ENCODE assay signal across 16 cellular contexts in the genomic region with DNA sequence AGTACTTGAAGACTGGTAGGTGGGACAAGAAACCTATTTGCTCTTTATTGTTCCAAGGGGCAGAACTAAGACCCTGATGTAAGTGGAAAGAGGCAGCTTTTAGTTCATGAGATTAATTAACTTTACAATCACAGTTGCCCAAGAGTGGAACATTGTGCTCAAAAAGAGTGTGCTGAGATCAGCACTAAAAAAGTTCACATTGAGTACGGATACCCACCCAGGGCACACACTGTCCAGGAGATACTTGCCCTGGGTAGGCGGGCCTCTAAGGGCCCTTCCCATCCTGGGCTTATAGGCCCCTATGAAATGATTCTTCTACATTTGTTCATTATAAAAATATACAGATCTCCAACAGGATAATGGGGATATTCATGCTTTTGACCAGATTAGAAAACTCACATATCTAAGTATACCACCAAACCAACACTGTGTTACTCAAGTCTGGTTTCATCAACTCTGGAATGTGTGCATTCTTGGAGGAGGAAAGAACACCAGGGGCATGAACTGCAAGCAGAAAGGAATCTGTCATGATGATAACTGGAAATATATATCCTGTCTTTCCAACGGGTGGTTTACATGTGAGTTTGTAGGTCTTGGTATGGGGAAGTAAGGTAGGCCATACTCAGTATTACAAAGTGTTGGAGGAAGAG.
DNase-seq lines count a peak whose midpoint lies in the region; ATAC-seq and TF ChIP-seq lines count a peak whose summit lies in the region.
"Had no signal": no experiment of that assay in that cellular context is flagged by ENCODE, and none has a peak within 500 bp of the region (broad histone marks: within the 10 kb centered on the region; RNA-seq: fewer than 3 reads in every experiment).

No MANE protein-coding gene starts in this region.

- H4K8ac ChIP-seq in H9 (replicated peaks; ENCODE audit: insufficient read length, low read depth, low read length): no peak overlapping the region

- peaks cover 8% of the 10 kb centered on the region for H3K9me3 Mint-ChIP-seq in chondrocyte (ENCODE audit: low read depth)
- H3K9me3 Mint-ChIP-seq in activated T-cell treated with anti-CD3 and anti-CD28 coated beads, Interleukin-2, amount 50 U/mL, for 72 hours: peaks cover 0 to 2% of the 10 kb centered on the region in 2 donors
- H3K9me3 Mint-ChIP-seq in H9: peaks cover 0 to 5% of the 10 kb centered on the region in 2 experiments; a peak in 1 of 5 replicates
- H3K9me3 Mint-ChIP-seq: stimulated activated naive CD8-positive, alpha-beta T cell treated with anti-CD3 and anti-CD28 coated beads, Interleukin-15, amount 100 ng/mL, for 72 hours had no signal

- no peaks in the 10 kb centered on the region for H3K9me3 ChIP-seq in H9 (ENCODE audit: control insufficient read depth, low read depth, low read length)

- no peak overlapping the region for H2BK120ac ChIP-seq in H9 (ENCODE audit: low read depth, low read length, poor library complexity, severe bottlenecking)

- no peaks in the 10 kb centered on the region for H3K4me1 ChIP-seq in H9 (ENCODE audit: insufficient read depth, low read length)

- H3K4me3 Mint-ChIP-seq in chondrocyte (ENCODE audit: unreplicated experiment) (no peak overlapping the region), H9 (no peak overlapping the region)
- no peak overlapping the region for H3K4me3 Mint-ChIP-seq in activated T-cell treated with anti-CD3 and anti-CD28 coated beads, Interleukin-2, amount 50 U/mL, for 72 hours
- H3K4me3 Mint-ChIP-seq: activated naive CD8-positive, alpha-beta T cell; stimulated activated naive CD8-positive, alpha-beta T cell treated with anti-CD3 and anti-CD28 coated beads, Interleukin-15, amount 100 ng/mL, for 72 hours had no signal

- no peak overlapping the region for H3K9ac ChIP-seq in H9 (ENCODE audit: extremely low read depth, insufficient read length, low read length)

- no peaks in the 10 kb centered on the region for H3K27me3 ChIP-seq in H9 (ENCODE audit: insufficient read depth, low read length)

- H2BK12ac ChIP-seq in H9 (ENCODE audit: insufficient read length, low read depth, low read length): no peak overlapping the region

- no peak overlapping the region for H3K4ac ChIP-seq in H9 (ENCODE audit: low read depth, low read length)

- H3K23ac ChIP-seq in H9 (ENCODE audit: insufficient read length, low read depth, low read length): no peak overlapping the region

- no peaks in the 10 kb centered on the region for H3K23me2 ChIP-seq in H9 (ENCODE audit: insufficient read length, low read depth, low read length, poor library complexity, severe bottlenecking)

- H3K27me3 Mint-ChIP-seq in chondrocyte (ENCODE audit: low read depth): no peaks in the 10 kb centered on the region
- no peaks in the 10 kb centered on the region for H3K27me3 Mint-ChIP-seq in activated T-cell treated with anti-CD3 and anti-CD28 coated beads, Interleukin-2, amount 50 U/mL, for 72 hours (ENCODE audit: low read depth)
- H3K27me3 Mint-ChIP-seq in H9 (ENCODE audit: low read depth): no peaks in the 10 kb centered on the region
- H3K27me3 Mint-ChIP-seq: activated naive CD8-positive, alpha-beta T cell; stimulated activated naive CD8-positive, alpha-beta T cell treated with anti-CD3 and anti-CD28 coated beads, Interleukin-15, amount 100 ng/mL, for 72 hours had no signal

- no CpG with 5 or more reads among the region's 3 CpGs for WGBS in H9 (ENCODE audit: extremely low coverage, insufficient read length, low lambda C conversion rate)

- no peak overlapping the region for H4K5ac ChIP-seq in H9 (ENCODE audit: insufficient read length, low read depth, low read length)

- H3K79me2 ChIP-seq in H9 (ENCODE audit: insufficient read depth, low read length): no peaks in the 10 kb centered on the region

- H3K27ac Mint-ChIP-seq in chondrocyte (ENCODE audit: unreplicated experiment) (peak overlapping the region; percentile 57), H9 (no peak overlapping the region)
- no peak overlapping the region for H3K27ac Mint-ChIP-seq in activated T-cell treated with anti-CD3 and anti-CD28 coated beads, Interleukin-2, amount 50 U/mL, for 72 hours
- H3K27ac Mint-ChIP-seq: activated naive CD8-positive, alpha-beta T cell; stimulated activated naive CD8-positive, alpha-beta T cell treated with anti-CD3 and anti-CD28 coated beads, Interleukin-15, amount 100 ng/mL, for 72 hours had no signal

- no peaks in the 10 kb centered on the region for H3K79me1 ChIP-seq in H9 (ENCODE audit: insufficient read depth, low read depth, low read length, poor library complexity, severe bottlenecking)

- H3K36me3 Mint-ChIP-seq in chondrocyte (ENCODE audit: low read depth) (peaks cover 8% of the 10 kb centered on the region), H9 (ENCODE audit: insufficient read depth in 1 of 3, low read depth in 3 of 3) (peaks cover 0 to 9% (median 5%) of the 10 kb centered on the region in 3 experiments; a peak in 6 of 7 replicates)
- H3K36me3 Mint-ChIP-seq in activated T-cell treated with anti-CD3 and anti-CD28 coated beads, Interleukin-2, amount 50 U/mL, for 72 hours (ENCODE audit: insufficient read depth in 2 of 2): peaks cover 2 to 4% of the 10 kb centered on the region in 2 donors

- TF ChIP-seq CTCF in chondrocyte (IDR thresholded peaks at IDR 0.05) (no peak), H9 (conservative IDR thresholded peaks at IDR 0.05) (no peak)

- H3K56ac ChIP-seq in H9 (ENCODE audit: insufficient read length, low read depth, low read length): no peak overlapping the region

- no peak overlapping the region for H2BK5ac ChIP-seq in H9 (ENCODE audit: insufficient read length, low read length)

- H3K18ac ChIP-seq in H9 (ENCODE audit: insufficient read length, low read depth, low read length): no peak overlapping the region

- H2BK20ac ChIP-seq in H9 (ENCODE audit: low read depth, low read length, poor library complexity, severe bottlenecking): no peak overlapping the region

- no peak overlapping the region for H4K91ac ChIP-seq in H9 (ENCODE audit: insufficient read length, low read depth, low read length)

- no peak overlapping the region for H2BK15ac ChIP-seq in H9 (ENCODE audit: low read depth, low read length)

- no peak for ATAC-seq in activated T-cell treated with anti-CD3 and anti-CD28 coated beads, Interleukin-2, amount 50 U/mL, for 72 hours (replicated peaks in 1 of 2)
- ATAC-seq: esophagus mucosa; stimulated activated naive CD8-positive, alpha-beta T cell treated with anti-CD3 and anti-CD28 coated beads, Interleukin-15, amount 100 ng/mL, for 72 hours had no signal

- DNase-seq in AG08395 (ENCODE audit: low spot score): peak; percentile 72
- peak; percentile 32 for DNase-seq in HT1080 (ENCODE audit: low read depth)
- no peak for DNase-seq in chondrocyte (ENCODE audit: low spot score)
- DNase-seq in kidney tubule cell (ENCODE audit: low spot score): peak; percentile 78
- DNase-seq in cerebellar nuclear complex (lab: John Stamatoyannopoulos, UW): no peak
- no peak for DNase-seq in activated T-cell treated with anti-CD3 and anti-CD28 coated beads, Interleukin-2, amount 50 U/mL, for 72 hours
- DNase-seq in COLO668 (lab: John Stamatoyannopoulos, UW; ENCODE audit: unreplicated experiment): no peak
- no peak for DNase-seq in H9
- DNase-seq: activated CD4-positive, CD25-positive, alpha-beta regulatory T cell treated with anti-CD3 and anti-CD28 coated beads, Interleukin-2, amount 50 U/mL, for 72 hours; AML-193; NCI-H1436; NCI-H446 treated with DMSO at 0.1 percent for 48 hours; stimulated activated naive CD8-positive, alpha-beta T cell treated with anti-CD3 and anti-CD28 coated beads, Interleukin-15, amount 100 ng/mL, for 72 hours; SW 1271 had no signal

- H3K27ac ChIP-seq in H9 (ENCODE audit: insufficient read length, low read depth, low read length): no peak overlapping the region

- H3T11ph ChIP-seq in H9 (ENCODE audit: low read length): no peak overlapping the region

- H2AK5ac ChIP-seq in H9 (ENCODE audit: insufficient read length, low read length): no peak overlapping the region

- H4K20me1 ChIP-seq in H9 (ENCODE audit: control insufficient read depth, insufficient read depth, insufficient read length): no peaks in the 10 kb centered on the region

- no peak overlapping the region for H3K14ac ChIP-seq in H9 (ENCODE audit: insufficient read depth, low read length)

- H3K4me2 ChIP-seq in H9 (ENCODE audit: insufficient read depth, insufficient read length, low read length): no peak overlapping the region

- H2AFZ ChIP-seq in H9 (ENCODE audit: low read length): no peak overlapping the region

- H3K4me1 Mint-ChIP-seq in chondrocyte (ENCODE audit: low read depth) (peaks cover 30% of the 10 kb centered on the region), H9 (no peaks in the 10 kb centered on the region)
- no peaks in the 10 kb centered on the region for H3K4me1 Mint-ChIP-seq in activated T-cell treated with anti-CD3 and anti-CD28 coated beads, Interleukin-2, amount 50 U/mL, for 72 hours (ENCODE audit: low read depth)
- H3K4me1 Mint-ChIP-seq: stimulated activated naive CD8-positive, alpha-beta T cell treated with anti-CD3 and anti-CD28 coated beads, Interleukin-15, amount 100 ng/mL, for 72 hours had no signal

Comparison
In these comparisons a context has a peak if more than half of its experiments do, and no peak if none do; other contexts are left out.
1. DNase-seq: peak in AG08395 (single experiment), HT1080 (single experiment) and kidney tubule cell (single experiment); none in chondrocyte (single experiment), cerebellar nuclear complex (0 of 2), activated T-cell treated with anti-CD3 and anti-CD28 coated beads, Interleukin-2, amount 50 U/mL, for 72 hours (0 of 2), COLO668 (single experiment) and H9 (single experiment).